ENCODE assay signal across 1 cellular context in genomic region chr13:43391021-43391420, GRCh38.
TF ChIP-seq lines count a peak whose summit lies in the region.

No MANE protein-coding gene starts in this region.

TF ChIP-seq in GM23338, 12 proteins besides CTCF, POLR2A, EP300 and RAD21 (continued from another document):
- TF ChIP-seq REST (IDR thresholded peaks at IDR 0.05; ENCODE audit: unreplicated experiment) = no peak
- TF ChIP-seq STAT1 (IDR thresholded peaks at IDR 0.05; ENCODE audit: unreplicated experiment) = no peak
- TF ChIP-seq ETS1 (IDR thresholded peaks at IDR 0.05) = no peak
- no peak for TF ChIP-seq POLR2AphosphoS5 (IDR thresholded peaks at IDR 0.05; ENCODE audit: low read depth)
- no peak for TF ChIP-seq ZNF114 (CRISPR knock-in tag; IDR thresholded peaks at IDR 0.05)
- no peak for TF ChIP-seq ZNF331 (CRISPR knock-in tag; IDR thresholded peaks at IDR 0.05; ENCODE audit: low read depth)
